ENCODE assay signal across 8 cellular contexts in the genomic region with DNA sequence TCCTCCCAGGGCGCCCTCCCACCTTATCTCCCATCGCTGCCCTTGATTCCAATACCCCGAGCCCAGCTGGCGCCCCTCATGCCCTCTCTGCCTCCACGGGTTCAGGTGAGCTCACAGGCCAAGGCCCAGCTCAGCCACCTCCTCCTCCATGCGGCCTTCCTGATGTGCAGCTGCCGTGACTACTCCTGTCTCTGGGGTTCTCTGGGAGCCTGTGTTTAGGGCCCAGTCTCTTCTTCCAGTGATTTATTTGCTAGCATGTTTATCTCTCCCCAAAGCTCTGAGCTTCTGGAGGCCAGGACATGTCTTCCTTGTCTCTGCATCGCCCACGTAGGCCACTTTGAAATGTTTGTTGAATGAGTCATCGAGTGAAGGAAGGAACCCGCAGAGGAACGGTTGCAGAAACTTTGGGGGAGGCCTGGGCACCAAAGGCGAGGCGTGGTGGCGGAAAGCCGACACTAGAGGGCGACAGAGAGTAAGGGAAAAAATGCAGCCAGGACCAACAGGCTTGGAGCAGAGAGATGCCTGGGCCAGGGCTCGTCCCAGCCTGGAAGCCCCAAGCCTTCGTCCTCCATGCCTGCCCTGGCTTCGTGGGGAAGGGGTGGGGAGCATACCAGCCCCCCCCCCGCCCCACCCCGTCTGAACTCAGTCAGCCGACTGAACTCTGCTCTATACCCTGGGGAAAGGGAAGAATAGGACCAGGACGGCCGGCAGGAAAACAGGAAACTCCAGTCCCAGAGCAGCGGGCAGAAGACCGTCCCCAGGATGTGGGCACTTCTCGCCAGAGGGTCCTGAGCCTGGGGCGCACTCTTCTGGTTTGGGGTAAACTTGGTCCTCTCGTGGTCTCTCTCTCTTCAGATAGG. TPM values are rescaled to one million over a fixed set of nuclear protein-coding genes. Genes with fewer than 3 reads are reported as not detected.
DNase-seq lines count a peak whose midpoint lies in the region; ATAC-seq and TF ChIP-seq lines count a peak whose summit lies in the region.

No MANE protein-coding gene starts in this region.

- H3K4me2 ChIP-seq in MM.1S (ENCODE audit: low read depth, low read length): peak overlapping the region; percentile 39; the same call in 1 of the 2 replicates

- H3K4me3 Mint-ChIP-seq in progenitor cell of endocrine pancreas (ENCODE audit: low read depth): no peak overlapping the region

- H3F3A ChIP-seq in MM.1S (ENCODE audit: insufficient read depth, low read length): no peaks in the 10 kb centered on the region

- H3K4me1 ChIP-seq in MM.1S (ENCODE audit: low read length): peaks cover 8% of the 10 kb centered on the region
- peaks cover 28 to 48% of the 10 kb centered on the region in 2 donors for H3K4me1 ChIP-seq in adrenal gland (replicated peaks in 1 of 2)
- H3K4me1 ChIP-seq in heart right ventricle: peaks cover 21 to 50% (median 44%) of the 10 kb centered on the region in 9 donors
- H3K4me1 ChIP-seq in upper lobe of left lung: peaks cover 34 to 51% (median 45%) of the 10 kb centered on the region in 4 donors

- TF ChIP-seq POLR2A in adrenal gland (IDR thresholded peaks at IDR 0.05): peak in 1 of 2 donors; percentile 50
- peak in 1 of 4 donors; percentile 44 for TF ChIP-seq POLR2A in upper lobe of left lung (IDR thresholded peaks at IDR 0.05)

- WGBS in adrenal gland, 4 donors: 0 to 21% (median 12%) methylated on average over 18 to 30 of the region's 30 CpGs
- 18 to 22% methylated on average over 29 to 30 of the region's 30 CpGs for WGBS in heart right ventricle, 2 donors
- WGBS in upper lobe of left lung, 2 donors: 18 to 20% methylated on average over 25 to 28 of the region's 30 CpGs

- H3K9me3 ChIP-seq in MM.1S (replicated peaks; ENCODE audit: insufficient read depth, low read length) (no peaks in the 10 kb centered on the region), adrenal gland (replicated peaks in 1 of 3) (no peaks in the 10 kb centered on the region), heart right ventricle (no peaks in the 10 kb centered on the region), upper lobe of left lung (no peaks in the 10 kb centered on the region)

- no peaks in the 10 kb centered on the region for H3K9me3 Mint-ChIP-seq in progenitor cell of endocrine pancreas (ENCODE audit: low read depth)

- H3K27ac ChIP-seq in MM.1S (ENCODE audit: low read length) (no peak overlapping the region), adrenal gland (peak overlapping the region; percentile 17 to 100 (median 89)), heart right ventricle (peak overlapping the region; percentile 84 to 98 (median 94)), upper lobe of left lung (peak overlapping the region; percentile 83 to 93 (median 92))

- H3K27me3 ChIP-seq in H7 (ENCODE audit: control insufficient read depth, insufficient read depth, low read length): no peaks in the 10 kb centered on the region
- H3K27me3 ChIP-seq in MM.1S (replicated peaks; ENCODE audit: insufficient read depth, low read length): peaks cover 7% of the 10 kb centered on the region; the same call in 1 of the 2 replicates
- H3K27me3 ChIP-seq in adrenal gland: no peaks in the 10 kb centered on the region
- no peaks in the 10 kb centered on the region for H3K27me3 ChIP-seq in heart right ventricle
- no peaks in the 10 kb centered on the region for H3K27me3 ChIP-seq in upper lobe of left lung

- H3K36me3 Mint-ChIP-seq in progenitor cell of endocrine pancreas (ENCODE audit: insufficient read depth): no peaks in the 10 kb centered on the region

- peaks cover 14% of the 10 kb centered on the region for H3K4me1 Mint-ChIP-seq in progenitor cell of endocrine pancreas (ENCODE audit: low read depth)

- H3K4me3 ChIP-seq in H7 (ENCODE audit: insufficient read depth, low read depth, low read length) (no peak overlapping the region), MM.1S (ENCODE audit: low read length) (no peak overlapping the region), adrenal gland (peak overlapping the region in 1 of 4 donors; percentile 8), heart right ventricle (peak overlapping the region in 9 of 10 donors; percentile 6 to 47 (median 39)), upper lobe of left lung (peak overlapping the region; percentile 4 to 49 (median 38))

- H3K27ac Mint-ChIP-seq in progenitor cell of endocrine pancreas: peak overlapping the region; percentile 1

- TF ChIP-seq CTCF in MM.1S (IDR thresholded peaks at IDR 0.05; ENCODE audit: low read length) (peak; percentile 89), adrenal gland (IDR thresholded peaks at IDR 0.05) (peak; percentile 97 to 100 (median 99)), heart right ventricle (IDR thresholded peaks at IDR 0.05) (peak; percentile 95 to 99 (median 97)), progenitor cell of endocrine pancreas (IDR thresholded peaks at IDR 0.05; ENCODE audit: unreplicated experiment) (peak; percentile 95), upper lobe of left lung (IDR thresholded peaks at IDR 0.05) (peak; percentile 97 to 98 (median 98))

- H4K20me1 ChIP-seq in MM.1S (ENCODE audit: insufficient read depth, low read length): no peaks in the 10 kb centered on the region

- no peak overlapping the region for H3K9ac ChIP-seq in MM.1S (ENCODE audit: low read length)

- DNase-seq in GM03348 (ENCODE audit: low spot score) (peak; percentile 93), H7 (peak; percentile 95), MM.1S (peak; percentile 69), SW480 (ENCODE audit: low spot score) (peak; percentile 97), adrenal gland (peak; percentile 90 to 98 (median 94)), heart right ventricle (peak; percentile 89 to 91), progenitor cell of endocrine pancreas (ENCODE audit: low spot score, unreplicated experiment) (peak; percentile 86), upper lobe of left lung (peak; percentile 84 to 93)

- intact Hi-C loops in adrenal gland (cut with DNase I): loop anchor here in 1 of 2 donors (2.0 kb wide), 1 partner anchor 23 kb away; no protein-coding TSS in a partner anchor
- intact Hi-C loops in heart right ventricle (cut with DNase I): loop anchor here in 8 of 10 donors (1.0 to 2.0 kb wide), 3 partner anchors 23 to 113 kb away; no protein-coding TSS in a partner anchor

- H2AFZ ChIP-seq in MM.1S (ENCODE audit: low read length): peak overlapping the region; percentile 43; the same call in 1 of the 2 replicates

- no peaks in the 10 kb centered on the region for H3K9me2 ChIP-seq in MM.1S (replicated peaks; ENCODE audit: insufficient read depth, low read length)

- peaks cover 19% of the 10 kb centered on the region for H3K27me3 Mint-ChIP-seq in progenitor cell of endocrine pancreas

- H3K36me3 ChIP-seq in H7 (replicated peaks; ENCODE audit: control insufficient read depth, insufficient read depth, low read length) (no peaks in the 10 kb centered on the region), MM.1S (replicated peaks; ENCODE audit: insufficient read depth, low read length) (no peaks in the 10 kb centered on the region), adrenal gland (replicated peaks in 1 of 2) (no peaks in the 10 kb centered on the region), heart right ventricle (no peaks in the 10 kb centered on the region), upper lobe of left lung (no peaks in the 10 kb centered on the region)

- no peak for TF ChIP-seq EP300 in upper lobe of left lung (IDR thresholded peaks at IDR 0.05)

- peak; percentile 69 to 85 (median 76) for ATAC-seq in heart right ventricle
- ATAC-seq in upper lobe of left lung (ENCODE audit: low FRiP score in 2 of 2): peak; percentile 91 to 94

- no peaks in the 10 kb centered on the region for H3K79me2 ChIP-seq in MM.1S (ENCODE audit: low read length)

RNA-seq across cellular contexts. Expression of a gene that starts 10.9 kb away (rescaled TPM):
- total RNA-seq in H7 (2014; rRNA removed; shearing (Covaris generic)): 62.3 and 80.7 TPM in 2 replicates
- 1,000 to 10,000 TPM in 1 of 8 donors, 100 to 1,000 TPM in 7; 184 to 1,192 (median 768) TPM for total RNA-seq in adrenal gland
- 1,000 to 10,000 TPM in 2 of 3 donors, 10 to 100 TPM in 1; 83.3 to 2,276 (median 1,235) TPM for polyA plus RNA-seq in adrenal gland
- total RNA-seq in heart right ventricle: 1,000 to 10,000 TPM; 1,266 to 2,631 (median 2,034) TPM
- 1,000 to 10,000 TPM; 2,522 to 6,886 TPM for polyA plus RNA-seq in heart right ventricle
- total RNA-seq in progenitor cell of endocrine pancreas: 111 and 118 TPM in 2 replicates
- 100 to 1,000 TPM; 164 to 703 (median 300) TPM for total RNA-seq in upper lobe of left lung

Comparison
In these comparisons a context has a peak if more than half of its experiments do, and no peak if none do; other contexts are left out.
1. H3K4me3 ChIP-seq: peak in heart right ventricle (9 of 10) and upper lobe of left lung (4 of 4); none in H7 (single experiment) and MM.1S (single experiment).
2. Peak in every context shown above with its lines, with median percentiles within 50 percentile points of each other: DNase-seq and CTCF ChIP-seq.